12 cellular contexts compared by ENCODE assay signal in the genomic region with DNA sequence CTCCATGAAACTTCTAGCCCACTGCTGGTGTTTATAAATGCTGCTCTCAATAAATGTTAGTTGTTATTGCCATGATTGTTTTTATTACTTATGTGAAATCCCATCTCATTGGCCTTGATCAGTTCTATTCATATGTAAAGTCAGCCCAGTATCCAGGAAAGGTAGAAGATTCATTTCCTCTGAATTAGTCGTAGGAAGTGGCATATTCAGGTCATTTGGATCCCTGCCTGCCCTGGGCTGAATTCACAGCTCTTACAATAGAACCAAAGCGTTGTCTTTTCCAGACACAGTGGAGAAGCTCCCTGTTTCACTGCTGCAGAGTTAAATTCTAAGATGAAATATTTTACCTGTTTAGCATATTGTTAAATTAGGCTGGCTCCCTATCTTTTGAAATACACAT.
"Had no signal": no experiment of that assay in that cellular context is flagged by ENCODE, and none has a peak within 500 bp of the region (broad histone marks: within the 10 kb centered on the region; RNA-seq: fewer than 3 reads in every experiment).

No MANE protein-coding gene starts in this region.

- H3K27me3 ChIP-seq: neutrophil, right lobe of liver had no signal

- H3K4me1 ChIP-seq: foreskin keratinocyte, right lobe of liver had no signal

- ATAC-seq: esophagus mucosa, foreskin keratinocyte, right lobe of liver had no signal

- DNase-seq: activated CD4-positive, alpha-beta T cell treated with anti-CD3 and anti-CD28 coated beads, Interleukin-2, amount 10 ng/mL, durations not matched to agents 7 days and 5 days; activated CD4-positive, CD25-positive, alpha-beta regulatory T cell; activated CD8-positive, alpha-beta memory T cell treated with anti-CD3 and anti-CD28 coated beads for 24 hours; activated naive CD4-positive, alpha-beta T cell treated with anti-CD3 and anti-CD28 coated beads for 36 hours; foreskin keratinocyte; naive B cell; right lobe of liver; stimulated activated CD4-positive, alpha-beta T cell treated with anti-CD3 and anti-CD28 coated beads, Interleukin-2, amount 100 ng/mL, for 24 hours; stimulated activated naive CD4-positive, alpha-beta T cell had no signal

- H3K27ac ChIP-seq: foreskin keratinocyte, neutrophil, right lobe of liver, SK-N-MC had no signal

- H3K36me3 ChIP-seq: neutrophil, right lobe of liver had no signal

- H3K4me3 ChIP-seq: right lobe of liver, SK-N-MC had no signal

- H3K9me3 ChIP-seq: neutrophil, right lobe of liver had no signal
